27 cellular contexts compared by ENCODE assay signal in the genomic region with DNA sequence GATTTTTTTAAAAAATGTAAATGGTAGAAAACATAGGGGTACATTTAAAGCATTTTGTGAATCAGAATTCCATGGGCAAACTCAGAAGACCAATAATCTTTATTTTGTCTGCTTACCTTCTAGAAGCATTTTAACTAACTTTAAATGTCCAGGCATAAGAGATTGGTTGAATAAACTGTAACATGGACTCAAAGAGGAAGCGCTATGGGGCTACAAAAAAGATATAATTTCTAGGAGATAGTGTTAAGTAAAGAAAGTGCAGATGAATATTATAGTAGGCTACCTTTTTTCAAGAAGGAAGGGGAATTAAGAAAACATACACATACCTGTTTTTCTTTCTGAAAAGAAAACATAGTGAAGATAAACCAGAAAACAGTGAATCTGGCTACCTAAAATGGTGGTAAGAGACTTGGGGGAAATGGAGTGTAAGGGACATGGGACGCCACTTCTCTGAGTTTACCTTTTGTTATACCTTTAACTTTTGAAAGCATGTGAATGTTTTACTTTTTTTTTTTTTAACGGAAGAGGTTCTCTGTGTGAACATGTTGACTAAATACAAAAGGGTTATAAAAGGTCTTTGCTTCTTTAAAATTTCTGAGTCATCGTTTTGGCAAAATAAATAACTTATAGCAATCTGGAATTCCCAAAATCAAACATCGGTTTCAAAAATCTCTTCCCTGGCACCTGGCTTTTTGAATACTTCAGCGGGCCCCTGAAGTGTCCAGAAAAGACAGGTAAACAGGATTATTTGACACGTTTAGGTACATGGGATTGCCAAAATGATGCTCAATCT.
DNase-seq lines count a peak whose midpoint lies in the region; ATAC-seq, FAIRE-seq and TF ChIP-seq lines count a peak whose summit lies in the region.
"Had no signal": no experiment of that assay in that cellular context is flagged by ENCODE, and none has a peak within 500 bp of the region (broad histone marks: within the 10 kb centered on the region; RNA-seq: fewer than 3 reads in every experiment).

No MANE protein-coding gene starts in this region.

- H3K9me3 Mint-ChIP-seq in activated T-cell treated with anti-CD3 and anti-CD28 coated beads, Interleukin-2, amount 50 U/mL, for 72 hours, result no peaks in the 10 kb centered on the region
- no peaks in the 10 kb centered on the region for H3K9me3 Mint-ChIP-seq in CD8-positive, alpha-beta memory T cell
- H3K9me3 Mint-ChIP-seq in IgD-negative memory B cell, result no peaks in the 10 kb centered on the region
- H3K9me3 Mint-ChIP-seq: CD14-positive monocyte; CD4-positive, alpha-beta T cell had no signal

- H3K27me3 ChIP-seq in CD8-positive, alpha-beta memory T cell (ENCODE audit: insufficient read depth, low read length, poor library complexity, severe bottlenecking), result no peaks in the 10 kb centered on the region
- H3K27me3 ChIP-seq in bronchial epithelial cell (ENCODE audit: control insufficient read depth, insufficient read depth, low read length) (no peaks in the 10 kb centered on the region), esophagus squamous epithelium (peaks cover 0 to 26% (median 0%) of the 10 kb centered on the region in 4 donors)
- H3K27me3 ChIP-seq: BE2C; BLaER1 treated with 17β-estradiol and CSF1 and Interleukin-3, amounts not matched to agents 10 nM and 100 nM had no signal

- TF ChIP-seq POLR2A in esophagus squamous epithelium (IDR thresholded peaks at IDR 0.05), result no peak

- peak overlapping the region; percentile 32 for H3K27ac ChIP-seq in CD8-positive, alpha-beta memory T cell (ENCODE audit: low read depth, low read length)
- H3K27ac ChIP-seq in esophagus squamous epithelium, result no peak overlapping the region
- H3K27ac ChIP-seq: A549; BLaER1 treated with 17β-estradiol and CSF1 and Interleukin-3, amounts not matched to agents 10 nM and 100 nM; GM23248 had no signal

- WGBS in esophagus squamous epithelium, 2 donors, result 44 to 48% methylated on average over 7 of the region's 7 CpGs

- H3K36me3 ChIP-seq in CD8-positive, alpha-beta memory T cell (ENCODE audit: insufficient read depth, low read length), result no peaks in the 10 kb centered on the region
- no peaks in the 10 kb centered on the region for H3K36me3 ChIP-seq in bronchial epithelial cell (ENCODE audit: control insufficient read depth, insufficient read depth, low read length)
- no peaks in the 10 kb centered on the region for H3K36me3 ChIP-seq in esophagus squamous epithelium
- H3K36me3 ChIP-seq: BE2C; BLaER1 treated with 17β-estradiol and CSF1 and Interleukin-3, amounts not matched to agents 10 nM and 100 nM had no signal

- TF ChIP-seq CTCF in bronchial epithelial cell (IDR thresholded peaks at IDR 0.05; ENCODE audit: insufficient read depth, low read length, severe bottlenecking) (no peak), esophagus squamous epithelium (IDR thresholded peaks at IDR 0.05) (no peak)

- no peak overlapping the region for H3K4me3 ChIP-seq in CD8-positive, alpha-beta memory T cell (ENCODE audit: low read length)
- H3K4me3 ChIP-seq in bronchial epithelial cell (ENCODE audit: low read depth, low read length) (no peak overlapping the region), esophagus squamous epithelium (no peak overlapping the region)
- H3K4me3 ChIP-seq: A549; BLaER1 treated with 17β-estradiol and CSF1 and Interleukin-3, amounts not matched to agents 10 nM and 100 nM; GM23248 had no signal

- H3K4me1 ChIP-seq in CD8-positive, alpha-beta memory T cell (ENCODE audit: insufficient read depth, low read length), result no peaks in the 10 kb centered on the region
- H3K4me1 ChIP-seq in esophagus squamous epithelium, result no peaks in the 10 kb centered on the region
- H3K4me1 ChIP-seq: BE2C had no signal

- H3K27ac Mint-ChIP-seq in activated T-cell treated with anti-CD3 and anti-CD28 coated beads, Interleukin-2, amount 50 U/mL, for 72 hours, result peak overlapping the region; percentile 92
- no peak overlapping the region for H3K27ac Mint-ChIP-seq in CD8-positive, alpha-beta memory T cell
- peak overlapping the region in 2 of 3 donors; percentile 22 to 26 for H3K27ac Mint-ChIP-seq in IgD-negative memory B cell
- H3K27ac Mint-ChIP-seq: CD14-positive monocyte; CD4-positive, alpha-beta T cell had no signal

- POLR2A ChIA-PET in CD8-positive, alpha-beta memory T cell (lab: Charles Lee), result no interaction called here

- H3K36me3 Mint-ChIP-seq in activated T-cell treated with anti-CD3 and anti-CD28 coated beads, Interleukin-2, amount 50 U/mL, for 72 hours (ENCODE audit: insufficient read depth in 2 of 2), result no peaks in the 10 kb centered on the region
- H3K36me3 Mint-ChIP-seq in CD8-positive, alpha-beta memory T cell, result no peaks in the 10 kb centered on the region
- H3K36me3 Mint-ChIP-seq in IgD-negative memory B cell, result peaks cover 2% of the 10 kb centered on the region
- H3K36me3 Mint-ChIP-seq: CD14-positive monocyte had no signal

- H3K4me1 Mint-ChIP-seq in activated T-cell treated with anti-CD3 and anti-CD28 coated beads, Interleukin-2, amount 50 U/mL, for 72 hours (ENCODE audit: low read depth), result no peaks in the 10 kb centered on the region
- peaks cover 0 to 3% (median 0%) of the 10 kb centered on the region in 3 donors for H3K4me1 Mint-ChIP-seq in CD8-positive, alpha-beta memory T cell
- H3K4me1 Mint-ChIP-seq in IgD-negative memory B cell, result peaks cover 10 to 16% (median 14%) of the 10 kb centered on the region in 3 donors

- no peak for DNase-seq in activated T-cell treated with anti-CD3 and anti-CD28 coated beads, Interleukin-2, amount 50 U/mL, for 72 hours
- DNase-seq in activated T-cell treated with anti-CD3 and anti-CD28 coated beads, Interleukin-2, amount 50 U/mL, for 1 hour, result no peak
- DNase-seq in CD8-positive, alpha-beta memory T cell, result no peak
- peak; percentile 40 for DNase-seq in bronchial epithelial cell (ENCODE audit: low read depth)
- no peak for DNase-seq in amniotic stem cell (lab: John Stamatoyannopoulos, UW)
- no peak for DNase-seq in glomerular visceral epithelial cell (ENCODE audit: extremely low spot score)
- no peak for DNase-seq in esophagus squamous epithelium (lab: John Stamatoyannopoulos, UW)
- DNase-seq: 8988T; ACHN; AML-193; BE2C; Calu3; CD4-positive, alpha-beta T cell; COR-L47; DMS53; DMS79 treated with DMSO at 0.1 percent for 48 hours; GF-D8; GM23248; H7; HCEC 1CT had no signal

- intact Hi-C loops in esophagus squamous epithelium (cut with DNase I), result no loop called here

- no peak overlapping the region for H3K4me3 Mint-ChIP-seq in activated T-cell treated with anti-CD3 and anti-CD28 coated beads, Interleukin-2, amount 50 U/mL, for 72 hours
- H3K4me3 Mint-ChIP-seq in CD8-positive, alpha-beta memory T cell, result no peak overlapping the region
- no peak overlapping the region for H3K4me3 Mint-ChIP-seq in IgD-negative memory B cell
- H3K4me3 Mint-ChIP-seq: CD14-positive monocyte; CD4-positive, alpha-beta T cell had no signal

- no peaks in the 10 kb centered on the region for H3K9me3 ChIP-seq in CD8-positive, alpha-beta memory T cell (ENCODE audit: low read length)
- no peaks in the 10 kb centered on the region for H3K9me3 ChIP-seq in esophagus squamous epithelium
- H3K9me3 ChIP-seq: A549; BE2C; BLaER1 treated with 17β-estradiol and CSF1 and Interleukin-3, amounts not matched to agents 10 nM and 100 nM had no signal

- CTCF ChIA-PET in CD8-positive, alpha-beta memory T cell (lab: Charles Lee), result interaction anchor here (0.7 kb wide), 1 partner anchor 17 kb away, joined by 3 read pairs; no protein-coding TSS in a partner anchor

- peaks cover 30% of the 10 kb centered on the region for H3K27me3 Mint-ChIP-seq in activated T-cell treated with anti-CD3 and anti-CD28 coated beads, Interleukin-2, amount 50 U/mL, for 72 hours (ENCODE audit: low read depth)
- H3K27me3 Mint-ChIP-seq in CD8-positive, alpha-beta memory T cell, result peaks cover 12 to 52% of the 10 kb centered on the region in 2 donors
- peaks cover 10% of the 10 kb centered on the region for H3K27me3 Mint-ChIP-seq in IgD-negative memory B cell

- no peak for FAIRE-seq in bronchial epithelial cell (lab: Jason Lieb, UNC)
- FAIRE-seq: A549, GM12891, GM18507, H1 had no signal

- no peak for ATAC-seq in activated T-cell treated with anti-CD3 and anti-CD28 coated beads, Interleukin-2, amount 50 U/mL, for 72 hours (replicated peaks in 1 of 2)
- ATAC-seq: A549 had no signal

Comparison
In these comparisons a context has a peak if more than half of its experiments do, and no peak if none do; other contexts are left out.
1. H3K27ac Mint-ChIP-seq: peak in activated T-cell treated with anti-CD3 and anti-CD28 coated beads, Interleukin-2, amount 50 U/mL, for 72 hours (single experiment) and IgD-negative memory B cell (2 of 3); none in CD8-positive, alpha-beta memory T cell (0 of 8).